Comparison of ENCODE assay signal across 17 cellular contexts in the genomic region with DNA sequence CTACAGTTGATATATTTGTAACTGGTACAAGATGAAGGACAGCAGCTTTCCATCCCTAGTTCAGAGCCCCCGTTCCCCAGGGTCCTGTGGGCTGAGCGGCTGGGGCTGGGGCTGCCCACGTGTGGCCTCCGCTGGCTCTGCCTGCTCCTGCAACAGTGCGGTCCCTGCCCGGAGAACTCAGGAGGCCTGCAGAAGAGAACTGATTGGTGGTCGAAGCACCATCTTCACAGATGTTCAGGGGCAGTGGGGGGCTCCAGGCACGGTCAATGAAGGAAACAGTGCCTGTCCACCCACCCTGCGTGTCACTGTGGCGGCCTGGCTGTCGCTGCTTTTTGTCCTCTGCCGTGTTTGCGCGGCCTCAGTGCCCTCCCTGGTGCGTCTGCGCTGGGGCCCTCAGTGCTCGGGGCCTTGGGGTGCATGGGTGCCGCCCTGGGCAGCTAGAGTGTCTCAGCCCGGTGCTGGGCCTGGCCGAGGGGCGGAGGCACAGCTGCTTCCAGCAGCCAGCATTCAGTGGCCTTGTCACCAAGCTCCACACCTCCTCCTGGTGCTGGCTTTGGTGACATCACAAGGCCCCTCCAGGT. TPM values are rescaled to one million over a fixed set of nuclear protein-coding genes. Genes with fewer than 3 reads are reported as not detected.
"Had no signal": no experiment of that assay in that cellular context is flagged by ENCODE, and none has a peak within 500 bp of the region (broad histone marks: within the 10 kb centered on the region; RNA-seq: fewer than 3 reads in every experiment).

No MANE protein-coding gene starts in this region.

- H3K4me3 Mint-ChIP-seq: activated naive CD8-positive, alpha-beta T cell treated with anti-CD3 and anti-CD28 coated beads, Interleukin-2, amount 50 U/mL, for 24 hours; activated T-helper 1 cell treated with anti-CD3 and anti-CD28 coated beads, Interleukin-12 subunit alpha, Interleukin-12 subunit beta, Interleukin-2, Interleukin-4 antibody, amounts not matched to agents 30 ng/mL and 10 ng/mL and 1 ng/mL, durations not matched to agents 14 hours and 24 hours and 36 hours; naive thymus-derived CD4-positive, alpha-beta T cell had no signal

- H3K9me3 Mint-ChIP-seq: activated naive CD8-positive, alpha-beta T cell treated with anti-CD3 and anti-CD28 coated beads, Interleukin-2, amount 50 U/mL, for 24 hours; activated T-helper 1 cell treated with anti-CD3 and anti-CD28 coated beads, Interleukin-12 subunit alpha, Interleukin-12 subunit beta, Interleukin-2, Interleukin-4 antibody, amounts not matched to agents 30 ng/mL and 10 ng/mL and 1 ng/mL, durations not matched to agents 14 hours and 24 hours and 36 hours; naive thymus-derived CD4-positive, alpha-beta T cell had no signal

- H3K9me3 ChIP-seq: ascending aorta, gastroesophageal sphincter, left lung, mucosa of descending colon, right atrium auricular region, transverse colon had no signal

- H3K27me3 Mint-ChIP-seq: activated naive CD8-positive, alpha-beta T cell treated with anti-CD3 and anti-CD28 coated beads, Interleukin-2, amount 50 U/mL, for 24 hours; naive thymus-derived CD4-positive, alpha-beta T cell had no signal

- H3K27ac ChIP-seq: ascending aorta, gastroesophageal sphincter, left lung, right atrium auricular region, transverse colon had no signal

- DNase-seq: activated CD4-positive, alpha-beta T cell treated with anti-CD3 and anti-CD28 coated beads, Interleukin-2, amount 50 U/mL, for 1 hour; activated CD4-positive, CD25-positive, alpha-beta regulatory T cell; activated naive CD8-positive, alpha-beta T cell treated with anti-CD3 and anti-CD28 coated beads, Interleukin-2, amount 50 U/mL, for 24 hours; erythroblast; naive thymus-derived CD4-positive, alpha-beta T cell; small intestine; stimulated activated CD4-positive, alpha-beta T cell treated with anti-CD3 and anti-CD28 coated beads, Interleukin-4, amount 100 ng/mL, for 4 hours; stimulated activated CD8-positive, alpha-beta memory T cell treated with anti-CD3 and anti-CD28 coated beads, Interleukin-4, amount 100 ng/mL, for 48 hours; stimulated activated naive CD8-positive, alpha-beta T cell treated with anti-CD3 and anti-CD28 coated beads, Interleukin-15, Interleukin-2, amounts not matched to agents 100 U/mL and 50 U/mL, for 24 hours; SW 1271; transverse colon had no signal

- H3K27me3 ChIP-seq: ascending aorta, gastroesophageal sphincter, left lung, right atrium auricular region, transverse colon had no signal

- H3K27ac Mint-ChIP-seq: activated naive CD8-positive, alpha-beta T cell treated with anti-CD3 and anti-CD28 coated beads, Interleukin-2, amount 50 U/mL, for 24 hours; activated T-helper 1 cell treated with anti-CD3 and anti-CD28 coated beads, Interleukin-12 subunit alpha, Interleukin-12 subunit beta, Interleukin-2, Interleukin-4 antibody, amounts not matched to agents 30 ng/mL and 10 ng/mL and 1 ng/mL, durations not matched to agents 14 hours and 24 hours and 36 hours had no signal

- H3K4me3 ChIP-seq: ascending aorta, gastroesophageal sphincter, left lung, mucosa of descending colon, right atrium auricular region, transverse colon had no signal

RNA-seq across cellular contexts. Expression of a gene that starts 45.2 kb away (rescaled TPM):
- total RNA-seq: activated T-helper 1 cell treated with anti-CD3 and anti-CD28 coated beads, Interleukin-12 subunit alpha, Interleukin-12 subunit beta, Interleukin-2, Interleukin-4 antibody, amounts not matched to agents 30 ng/mL and 10 ng/mL and 1 ng/mL, durations not matched to agents 14 hours and 24 hours and 36 hours; ascending aorta had no signal
